8 cellular contexts compared by ENCODE assay signal in the genomic region with DNA sequence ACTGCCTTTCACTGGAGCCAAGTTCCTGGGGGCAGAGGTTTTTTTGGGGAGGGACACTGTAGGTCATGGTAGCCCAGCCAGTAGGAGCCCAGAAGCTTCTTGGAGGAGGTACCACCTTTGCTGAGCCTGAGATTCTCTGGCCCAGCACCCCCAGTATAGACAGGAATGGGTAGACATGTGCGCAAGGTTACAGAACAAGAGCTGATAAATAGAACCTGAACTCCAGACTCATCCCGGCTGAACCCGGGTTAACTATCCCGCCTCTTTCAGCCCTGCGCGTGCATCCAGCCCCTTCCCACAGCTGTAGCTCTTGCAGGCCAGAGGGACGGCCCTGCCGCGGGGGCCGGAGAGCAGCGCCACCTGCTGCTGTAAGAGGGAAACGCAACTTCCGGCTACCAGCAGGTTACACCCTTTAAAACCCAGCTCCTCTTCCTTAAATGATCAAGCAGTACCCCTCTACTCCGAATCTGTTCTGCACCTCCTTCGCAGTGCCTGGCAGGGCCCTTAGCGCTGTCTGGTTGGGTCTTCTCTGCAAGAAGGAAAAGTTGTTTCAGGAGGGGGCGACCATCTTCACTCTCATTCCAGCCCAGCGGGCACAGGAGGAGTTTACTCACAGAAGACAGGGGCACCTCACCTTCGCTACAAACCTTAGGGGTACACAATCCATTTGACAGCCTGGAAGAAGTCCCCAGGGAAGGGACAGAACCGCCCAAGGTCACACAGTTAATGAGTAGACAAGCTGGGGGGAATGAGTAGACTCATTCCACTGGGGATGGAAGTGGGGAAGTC. TPM values are rescaled to one million over a fixed set of nuclear protein-coding genes. Genes with fewer than 3 reads are reported as not detected.
DNase-seq lines count a peak whose midpoint lies in the region; ATAC-seq and TF ChIP-seq lines count a peak whose summit lies in the region.

No MANE protein-coding gene starts in this region.

- in situ Hi-C loops in IMR-90 (cut with MboI; ENCODE audit: low sequenced_read_pairs): loop anchor here (5.0 kb wide), 1 partner anchor 83 kb away; no protein-coding TSS in a partner anchor
- in situ Hi-C loops in Panc1 (cut with HindIII; ENCODE audit: low pct_unique_long_range_greater_than_20kb, low sequenced_read_pairs): no loop called here

- H3K27ac ChIP-seq in IMR-90 (ENCODE audit: insufficient read depth, low read length) (no peak overlapping the region), Panc1 (ENCODE audit: low read length) (no peak overlapping the region), tibial nerve (peak overlapping the region in 2 of 4 donors; percentile 23 to 47)

- H3K27me3 ChIP-seq in IMR-90 (ENCODE audit: control insufficient read depth, insufficient read depth, low read length): no peaks in the 10 kb centered on the region; the same call in 1 of the 2 replicates
- no peaks in the 10 kb centered on the region for H3K27me3 ChIP-seq in Panc1 (ENCODE audit: control insufficient read depth, insufficient read depth, low read length)
- no peaks in the 10 kb centered on the region for H3K27me3 ChIP-seq in tibial nerve

- H3K79me1 ChIP-seq in IMR-90 (ENCODE audit: low read depth in 1 of 2, low read length in 2 of 2): peaks cover 24 to 34% of the 10 kb centered on the region in 2 experiments; a peak in 3 of 4 replicates

- POLR2A ChIA-PET in IMR-90 (lab: Charles Lee; ENCODE audit: unreplicated experiment) (no interaction called here), Panc1 (lab: Charles Lee) (interaction anchor here (0.5 to 0.6 kb wide), 3 partner anchors 33 to 55 kb away, joined by 3 to 4 read pairs (median 3); no protein-coding TSS in a partner anchor)

- no peak for TF ChIP-seq EP300 in tibial nerve (IDR thresholded peaks at IDR 0.05)

- no peak overlapping the region for H4K5ac ChIP-seq in IMR-90 (ENCODE audit: low read depth, low read length)

- peak; percentile 77 for ATAC-seq in GM19035 (IDR thresholded peaks at IDR 0.05; ENCODE audit: unreplicated experiment)
- peak; percentile 87 for ATAC-seq in IMR-90 (ENCODE audit: low read depth)
- peak; percentile 88 for ATAC-seq in Panc1

- no peaks in the 10 kb centered on the region for H3K9me1 ChIP-seq in IMR-90 (ENCODE audit: insufficient read depth, low read length)

- H3K4me3 ChIP-seq in AG10803 (ENCODE audit: low read length) (no peak overlapping the region), IMR-90 (ENCODE audit: insufficient read depth, low read depth, low read length) (no peak overlapping the region), Panc1 (ENCODE audit: low read depth in 2 of 2, low read length in 2 of 2) (no peak overlapping the region), tibial nerve (no peak overlapping the region)

- TF ChIP-seq POLR2A in IMR-90 (IDR thresholded peaks at IDR 0.05; ENCODE audit: low read depth, low read length) (no peak), tibial nerve (IDR thresholded peaks at IDR 0.05) (no peak)

- no peak overlapping the region for H4K91ac ChIP-seq in IMR-90 (ENCODE audit: insufficient read depth, low read depth, low read length)

- no peak overlapping the region for H2BK120ac ChIP-seq in IMR-90 (ENCODE audit: low read depth, low read length)

- H2BK5ac ChIP-seq in IMR-90 (ENCODE audit: low read depth, low read length, poor library complexity, severe bottlenecking): no peak overlapping the region

- H3K23ac ChIP-seq in IMR-90 (ENCODE audit: low read depth, low read length): no peak overlapping the region

- no peak overlapping the region for H3K4ac ChIP-seq in IMR-90 (ENCODE audit: low read depth, low read length)

- TF ChIP-seq CTCF in AG10803 (conservative IDR thresholded peaks at IDR 0.05; ENCODE audit: low read length) (peak; percentile 87), IMR-90 (conservative IDR thresholded peaks at IDR 0.05; ENCODE audit: low read depth, low read length) (peak; percentile 89), Panc1 (IDR thresholded peaks at IDR 0.05) (peak; percentile 98), tibial nerve (IDR thresholded peaks at IDR 0.05) (peak; percentile 87 to 96 (median 92))

- CTCF ChIA-PET in IMR-90 (lab: Yijun Ruan, JAX) (interaction anchor here (0.5 to 2.0 kb wide), 15 partner anchors 11 to 477 kb away, joined by 3 to 7 read pairs (median 4); a partner anchor contains a TSS), Panc1 (lab: Charles Lee) (interaction anchor here (0.5 to 3.0 kb wide), 12 partner anchors 10 to 298 kb away, joined by 3 to 20 read pairs (median 3); no protein-coding TSS in a partner anchor)

- no peak overlapping the region for H3K9ac ChIP-seq in IMR-90 (ENCODE audit: low read depth, low read length)

- peak; percentile 50 for DNase-seq in AG10803 (ENCODE audit: low read depth)
- DNase-seq in IMR-90: peak; percentile 57
- peak; percentile 62 for DNase-seq in Panc1 (ENCODE audit: low read depth, low spot score)
- DNase-seq in activated T-helper 1 cell treated with Interleukin-2 at 50 U/mL for 16 hours (ENCODE audit: low read depth): peak; percentile 43
- peak; percentile 50 for DNase-seq in fibroblast of the conjunctiva (ENCODE audit: low read depth)
- DNase-seq in occipital lobe (lab: John Stamatoyannopoulos, UW): peak; percentile 28
- peak; percentile 29 to 38 for DNase-seq in tibial nerve (ENCODE audit: low spot score in 2 of 2)

- no peak overlapping the region for H3K18ac ChIP-seq in IMR-90 (ENCODE audit: low read depth, low read length)

- H3K56ac ChIP-seq in IMR-90 (ENCODE audit: extremely low read depth, insufficient read depth, low read length): no peak overlapping the region

- H4K20me1 ChIP-seq in IMR-90 (ENCODE audit: insufficient read depth, low read length): peaks cover 36% of the 10 kb centered on the region

- BruUV-seq in IMR-90 (replicated peaks; lab: Mats Ljungman, UMichigan) (no TSS peak), Panc1 (replicated peaks; lab: Mats Ljungman, UMichigan) (no TSS peak)

- no peaks in the 10 kb centered on the region for H3K4me1 ChIP-seq in IMR-90 (ENCODE audit: control insufficient read depth, insufficient read depth, low read length)
- peaks cover 9% of the 10 kb centered on the region for H3K4me1 ChIP-seq in Panc1 (ENCODE audit: control insufficient read depth, insufficient read depth, low read length)
- H3K4me1 ChIP-seq in tibial nerve: peaks cover 0 to 26% (median 10%) of the 10 kb centered on the region in 4 donors

- intact Hi-C loops in IMR-90 (cut with micrococcal nuclease) (loop anchor here (1.0 to 5.0 kb wide), 3 partner anchors 84 to 291 kb away; no protein-coding TSS in a partner anchor), Panc1 (cut with micrococcal nuclease; ENCODE audit: unreplicated experiment) (loop anchor here (2.0 kb wide), 1 partner anchor 85 kb away; no protein-coding TSS in a partner anchor)

- H3K36me3 ChIP-seq in IMR-90 (ENCODE audit: control insufficient read depth, insufficient read depth, low read length) (peaks cover 31% of the 10 kb centered on the region), Panc1 (ENCODE audit: control insufficient read depth, insufficient read depth, low read length) (peaks cover 3% of the 10 kb centered on the region; the same call in 1 of the 2 replicates), tibial nerve (peaks cover 2 to 38% (median 11%) of the 10 kb centered on the region in 3 donors)

- H2BK20ac ChIP-seq in IMR-90 (ENCODE audit: low read depth, low read length): no peak overlapping the region

- H2AK9ac ChIP-seq in IMR-90 (replicated peaks; ENCODE audit: low read depth, low read length, poor library complexity): no peak overlapping the region

- H2AFZ ChIP-seq in IMR-90 (replicated peaks; ENCODE audit: low read length, poor library complexity): peak overlapping the region; percentile 61

- H3K4me2 ChIP-seq in IMR-90 (ENCODE audit: low read depth, low read length): no peak overlapping the region

- dilution Hi-C loops in IMR-90 (cut with HindIII; ENCODE audit: low sequenced_read_pairs, unreplicated experiment): no loop called here

- no peak overlapping the region for H2BK15ac ChIP-seq in IMR-90 (ENCODE audit: low read depth, low read length)

- H4K8ac ChIP-seq in IMR-90 (ENCODE audit: low read depth in 2 of 2, low read length in 2 of 2): no peak overlapping the region

- WGBS in IMR-90 (ENCODE audit: extremely low coverage in 2 of 2, insufficient read length in 1 of 2), 2 experiments: 2% methylated on average over 9 of the region's 20 CpGs; no CpG with 5 or more reads in 1 of the 2 experiments
- 14 to 16% methylated on average over 20 of the region's 20 CpGs for WGBS in tibial nerve, 2 donors

- peak; percentile 77 for TF ChIP-seq RAD21 in IMR-90 (IDR thresholded peaks at IDR 0.05; ENCODE audit: low read length)

- H3K9me3 ChIP-seq in IMR-90 (ENCODE audit: control insufficient read depth, insufficient read depth, low read length): no peaks in the 10 kb centered on the region
- H3K9me3 ChIP-seq in Panc1 (ENCODE audit: control insufficient read depth, insufficient read depth, low read depth, low read length): peaks cover 5% of the 10 kb centered on the region; the same call in 1 of the 2 replicates
- H3K9me3 ChIP-seq in tibial nerve: peaks cover 0 to 13% (median 0%) of the 10 kb centered on the region in 4 donors

- no peak overlapping the region for H3K14ac ChIP-seq in IMR-90 (replicated peaks; ENCODE audit: low read depth, low read length)

- 0 out of 2 replicates have a peak overlapping the region, but pooled peaks have one; percentile 51 for H2AK5ac ChIP-seq in IMR-90 (ENCODE audit: low read depth, low read length)

TF ChIP-seq in IMR-90, 13 proteins besides CTCF, POLR2A, EP300 and RAD21 (continues in another document):
- TF ChIP-seq SMC3 (IDR thresholded peaks at IDR 0.05; ENCODE audit: low read depth, low read length): peak; percentile 71

RNA-seq across cellular contexts. Expression of a gene that starts 7.5 kb away (rescaled TPM):
- 63.0 and 71.2 TPM in 2 replicates for total RNA-seq in IMR-90 (2012; rRNA removed)
- polyA plus RNA-seq in IMR-90 (2012; rRNA removed): 41.1 and 51.2 TPM in 2 replicates
- polyA plus RNA-seq in IMR-90 (2012; cell fraction: cytosol; rRNA removed): 16.0 and 36.9 TPM in 2 replicates
- polyA plus RNA-seq in IMR-90 (2012; cell fraction: nucleus; rRNA removed; ENCODE audit: low replicate concordance): 17.6 and 20.9 TPM in 2 replicates
- total RNA-seq in Panc1 (2021; ENCODE audit: unreplicated experiment): 34.5 TPM
- polyA plus RNA-seq in Panc1 (2012; ENCODE audit: insufficient read length): 27.6 TPM
- 11.5 TPM for total RNA-seq in occipital lobe
- 10 to 100 TPM; 15.1 to 31.8 (median 19.5) TPM for total RNA-seq in tibial nerve

RNA-seq across cellular contexts. Expression of a gene that starts 30.1 kb away (rescaled TPM):
- not detected in 2 replicates for total RNA-seq in IMR-90 (2012; rRNA removed)
- not detected in 2 replicates for polyA plus RNA-seq in IMR-90 (2012; rRNA removed)
- polyA plus RNA-seq in IMR-90 (2012; cell fraction: cytosol; rRNA removed): not detected in 2 replicates
- polyA plus RNA-seq in IMR-90 (2012; cell fraction: nucleus; rRNA removed; ENCODE audit: low replicate concordance): not detected in 2 replicates
- not detected for total RNA-seq in Panc1 (2021; ENCODE audit: unreplicated experiment)
- polyA plus RNA-seq in Panc1 (2012; ENCODE audit: insufficient read length): not detected
- 2.0 TPM for total RNA-seq in occipital lobe
- not detected for total RNA-seq in tibial nerve

RNA-seq across cellular contexts. Expression of a gene that starts 35.4 kb away (rescaled TPM):
- total RNA-seq in IMR-90 (2012; rRNA removed) (not detected in 2 replicates), Panc1 (2021; ENCODE audit: unreplicated experiment) (not detected), occipital lobe (0.47 TPM), tibial nerve (1 to 10 TPM in 2 of 4 donors, under 1 TPM in 1, not detected in 1; 0.30 to 4.5 (median 1.1) TPM)
- polyA plus RNA-seq in IMR-90 (2012; rRNA removed): not detected in 2 replicates
- polyA plus RNA-seq in IMR-90 (2012; cell fraction: cytosol; rRNA removed): 0.02 TPM in 1 of 2 replicates, not detected in the other
- not detected in 2 replicates for polyA plus RNA-seq in IMR-90 (2012; cell fraction: nucleus; rRNA removed; ENCODE audit: low replicate concordance)
- polyA plus RNA-seq in Panc1 (2012; ENCODE audit: insufficient read length): not detected
